8 cellular contexts compared by ENCODE assay signal in genomic region chr12:19643635-19644034, GRCh38.
DNase-seq lines count a peak whose midpoint lies in the region; ATAC-seq, FAIRE-seq and TF ChIP-seq lines count a peak whose summit lies in the region.

No MANE protein-coding gene starts in this region.

- peak; percentile 15 for DNase-seq in NCI-H510A (lab: John Stamatoyannopoulos, UW)
- DNase-seq in esophagus muscularis mucosa (ENCODE audit: extremely low spot score) = peak; percentile 53
- DNase-seq in osteocyte (ENCODE audit: extremely low spot score, unreplicated experiment) = no peak
- no peak for DNase-seq in stimulated activated CD4-positive, alpha-beta T cell treated with anti-CD3 and anti-CD28 coated beads, Interleukin-2, amount 100 ng/mL, for 48 hours
- no peak for DNase-seq in GM13977 (ENCODE audit: low spot score)

- H3K4me1 Mint-ChIP-seq in osteocyte (ENCODE audit: unreplicated experiment) = peaks cover 4% of the 10 kb centered on the region

- WGBS in esophagus muscularis mucosa = 27% methylated on average over 5 of the region's 5 CpGs

- TF ChIP-seq EP300 in esophagus muscularis mucosa (IDR thresholded peaks at IDR 0.05) = no peak

- intact Hi-C loops in esophagus muscularis mucosa (cut with DNase I) = loop anchor here (10.0 kb wide), 1 partner anchor 269 kb away; no protein-coding TSS in a partner anchor

- ATAC-seq in HG03097 (IDR thresholded peaks at IDR 0.05; ENCODE audit: low FRiP score, unreplicated experiment) (no peak), GM18511 (IDR thresholded peaks at IDR 0.05; ENCODE audit: unreplicated experiment) (no peak)

- H3K36me3 ChIP-seq in esophagus muscularis mucosa = no peaks in the 10 kb centered on the region

- H3K27me3 ChIP-seq in esophagus muscularis mucosa = no peaks in the 10 kb centered on the region

- peaks cover 3% of the 10 kb centered on the region for H3K36me3 Mint-ChIP-seq in osteocyte (ENCODE audit: unreplicated experiment)

- TF ChIP-seq CTCF in esophagus muscularis mucosa (IDR thresholded peaks at IDR 0.05) (peak; percentile 55 to 74 (median 62)), osteocyte (IDR thresholded peaks at IDR 0.05) (peak; percentile 79), GM13977 (IDR thresholded peaks at IDR 0.05; ENCODE audit: extremely low read depth, insufficient read depth, missing control alignments) (no peak)

- no peak overlapping the region for H3K27ac Mint-ChIP-seq in osteocyte (ENCODE audit: unreplicated experiment)

- FAIRE-seq in G401.6 (lab: Jason Lieb, UNC) = peak; percentile 84

- no peak overlapping the region for H3K4me3 ChIP-seq in esophagus muscularis mucosa

- no peak overlapping the region for H3K4me3 Mint-ChIP-seq in osteocyte (ENCODE audit: unreplicated experiment)

- no peaks in the 10 kb centered on the region for H3K9me3 ChIP-seq in esophagus muscularis mucosa

- no peak for TF ChIP-seq POLR2A in esophagus muscularis mucosa (IDR thresholded peaks at IDR 0.05; ENCODE audit: low read depth)

- in situ Hi-C loops in GM13977 (cut with MboI; ENCODE audit: low pct_unique_long_range_greater_than_20kb, low sequenced_read_pairs, unreplicated experiment) = no loop called here

- H3K9me3 Mint-ChIP-seq in osteocyte (ENCODE audit: unreplicated experiment) = peaks cover 6% of the 10 kb centered on the region

- H3K27me3 Mint-ChIP-seq in osteocyte (ENCODE audit: unreplicated experiment) = no peaks in the 10 kb centered on the region

- H3K27ac ChIP-seq in esophagus muscularis mucosa (replicated peaks in 1 of 4) = no peak overlapping the region

- H3K4me1 ChIP-seq in esophagus muscularis mucosa = peaks cover 0 to 10% (median 9%) of the 10 kb centered on the region in 4 donors

Comparison
In these comparisons a context has a peak if more than half of its experiments do, and no peak if none do; other contexts are left out.
1. DNase-seq: peak in NCI-H510A (single experiment) and esophagus muscularis mucosa (single experiment); none in osteocyte (single experiment), stimulated activated CD4-positive, alpha-beta T cell treated with anti-CD3 and anti-CD28 coated beads, Interleukin-2, amount 100 ng/mL, for 48 hours (0 of 2) and GM13977 (single experiment).